2 cellular contexts compared by ENCODE assay signal in the genomic region with DNA sequence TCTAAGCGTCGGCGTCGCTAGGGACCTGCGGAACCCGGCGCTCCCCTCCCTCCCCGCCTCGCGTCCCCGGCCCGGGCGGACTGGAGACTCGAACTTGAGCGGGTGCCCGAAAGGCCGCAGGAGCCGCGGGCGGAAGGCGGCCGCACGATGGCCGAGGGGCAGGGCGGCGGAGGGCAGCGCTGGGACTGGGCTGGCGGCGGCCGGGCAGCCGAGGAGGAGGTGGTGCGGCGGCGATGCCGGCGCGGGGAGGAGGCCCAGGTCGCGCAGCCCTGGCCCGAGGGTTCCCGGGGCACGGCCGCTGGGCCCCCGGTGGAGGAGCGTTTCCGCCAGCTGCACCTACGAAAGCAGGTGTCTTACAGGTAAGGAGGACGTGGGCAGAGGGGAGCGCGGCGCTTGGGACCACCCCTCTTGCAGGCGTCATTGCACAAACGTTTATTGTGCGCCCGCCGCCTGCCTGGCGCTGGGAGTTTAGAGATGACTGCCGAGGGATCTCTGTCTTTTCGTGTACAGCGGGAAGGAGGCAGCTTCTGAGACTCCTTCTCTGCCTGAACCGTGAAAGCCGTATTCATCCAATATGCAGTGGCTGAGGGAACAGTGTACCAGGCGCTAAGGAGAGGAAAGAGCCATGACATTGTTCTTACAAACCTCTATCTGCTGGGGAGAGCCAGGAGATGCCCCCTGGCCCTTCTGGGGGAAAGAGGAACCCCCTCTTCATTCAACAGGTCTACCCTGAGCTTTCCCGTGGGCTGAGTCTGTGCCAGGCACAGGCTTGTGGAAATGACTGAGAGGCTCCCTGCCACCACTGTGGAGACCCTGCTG.
A peak's percentile ranks its signal among the peaks of the same experiment; 100 is the strongest.
TF ChIP-seq lines count a peak whose summit lies in the region.

No MANE protein-coding gene starts in this region.

TF ChIP-seq in IMR-90, 13 proteins besides CTCF, POLR2A, EP300 and RAD21:
- TF ChIP-seq CHD1 (IDR thresholded peaks at IDR 0.05; ENCODE audit: low read depth, low read length) (no peak), BHLHE40 (IDR thresholded peaks at IDR 0.05; ENCODE audit: low read depth, low read length) (no peak), MXI1 (IDR thresholded peaks at IDR 0.05; ENCODE audit: borderline replicate concordance, low read depth, low read length) (no peak), CEBPB (IDR thresholded peaks at IDR 0.05; ENCODE audit: low read depth, low read length) (no peak), SMC3 (IDR thresholded peaks at IDR 0.05; ENCODE audit: low read depth, low read length) (no peak), RCOR1 (IDR thresholded peaks at IDR 0.05; ENCODE audit: insufficient replicate concordance, low read length) (no peak), RFX5 (IDR thresholded peaks at IDR 0.05; ENCODE audit: low read depth, low read length) (no peak), MAZ (IDR thresholded peaks at IDR 0.05; ENCODE audit: borderline replicate concordance, low read depth, low read length) (no peak), NFE2L2 (IDR thresholded peaks at IDR 0.05; ENCODE audit: low read depth, low read length) (no peak), FOS (IDR thresholded peaks at IDR 0.05; ENCODE audit: low read depth, low read length) (no peak), MAFK (IDR thresholded peaks at IDR 0.05; ENCODE audit: low read depth, low read length) (no peak)
- TF ChIP-seq, protein P1, sequence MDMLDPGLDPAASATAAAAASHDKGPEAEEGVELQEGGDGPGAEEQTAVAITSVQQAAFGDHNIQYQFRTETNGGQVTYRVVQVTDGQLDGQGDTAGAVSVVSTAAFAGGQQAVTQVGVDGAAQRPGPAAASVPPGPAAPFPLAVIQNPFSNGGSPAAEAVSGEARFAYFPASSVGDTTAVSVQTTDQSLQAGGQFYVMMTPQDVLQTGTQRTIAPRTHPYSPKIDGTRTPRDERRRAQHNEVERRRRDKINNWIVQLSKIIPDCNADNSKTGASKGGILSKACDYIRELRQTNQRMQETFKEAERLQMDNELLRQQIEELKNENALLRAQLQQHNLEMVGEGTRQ (IDR thresholded peaks at IDR 0.05; ENCODE audit: low read depth, low read length) = no peak
- TF ChIP-seq, protein P2, sequence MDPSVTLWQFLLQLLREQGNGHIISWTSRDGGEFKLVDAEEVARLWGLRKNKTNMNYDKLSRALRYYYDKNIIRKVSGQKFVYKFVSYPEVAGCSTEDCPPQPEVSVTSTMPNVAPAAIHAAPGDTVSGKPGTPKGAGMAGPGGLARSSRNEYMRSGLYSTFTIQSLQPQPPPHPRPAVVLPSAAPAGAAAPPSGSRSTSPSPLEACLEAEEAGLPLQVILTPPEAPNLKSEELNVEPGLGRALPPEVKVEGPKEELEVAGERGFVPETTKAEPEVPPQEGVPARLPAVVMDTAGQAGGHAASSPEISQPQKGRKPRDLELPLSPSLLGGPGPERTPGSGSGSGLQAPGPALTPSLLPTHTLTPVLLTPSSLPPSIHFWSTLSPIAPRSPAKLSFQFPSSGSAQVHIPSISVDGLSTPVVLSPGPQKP (IDR thresholded peaks at IDR 0.05; ENCODE audit: borderline replicate concordance, low read depth, low read length) = no peak

TF ChIP-seq in HepG2, 621 proteins besides CTCF, POLR2A, EP300 and RAD21:
- TF ChIP-seq, protein P3, sequence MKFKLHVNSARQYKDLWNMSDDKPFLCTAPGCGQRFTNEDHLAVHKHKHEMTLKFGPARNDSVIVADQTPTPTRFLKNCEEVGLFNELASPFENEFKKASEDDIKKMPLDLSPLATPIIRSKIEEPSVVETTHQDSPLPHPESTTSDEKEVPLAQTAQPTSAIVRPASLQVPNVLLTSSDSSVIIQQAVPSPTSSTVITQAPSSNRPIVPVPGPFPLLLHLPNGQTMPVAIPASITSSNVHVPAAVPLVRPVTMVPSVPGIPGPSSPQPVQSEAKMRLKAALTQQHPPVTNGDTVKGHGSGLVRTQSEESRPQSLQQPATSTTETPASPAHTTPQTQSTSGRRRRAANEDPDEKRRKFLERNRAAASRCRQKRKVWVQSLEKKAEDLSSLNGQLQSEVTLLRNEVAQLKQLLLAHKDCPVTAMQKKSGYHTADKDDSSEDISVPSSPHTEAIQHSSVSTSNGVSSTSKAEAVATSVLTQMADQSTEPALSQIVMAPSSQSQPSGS (CRISPR knock-in tag; IDR thresholded peaks at IDR 0.05) = no peak
- no peak for TF ChIP-seq ZKSCAN5 (CRISPR knock-in tag; IDR thresholded peaks at IDR 0.05)
- no peak for TF ChIP-seq FLYWCH1 (CRISPR knock-in tag; IDR thresholded peaks at IDR 0.05)
- no peak for TF ChIP-seq CBX2 (IDR thresholded peaks at IDR 0.05; ENCODE audit: low read depth, low read length)
- no peak for TF ChIP-seq CBX2 (CRISPR knock-in tag; IDR thresholded peaks at IDR 0.05; ENCODE audit: low read depth)
- TF ChIP-seq EZH2 (conservative IDR thresholded peaks at IDR 0.05; ENCODE audit: low read depth, low read length) = 0 out of 2 replicates have a peak, but pooled peaks have one; percentile 41
- 0 out of 2 replicates have a peak, but pooled peaks have one; percentile 31 for TF ChIP-seq TMF1 (CRISPR knock-in tag; IDR thresholded peaks at IDR 0.05; ENCODE audit: low read depth)
- TF ChIP-seq KAT7 (CRISPR knock-in tag; IDR thresholded peaks at IDR 0.05; ENCODE audit: borderline replicate concordance) = no peak
- TF ChIP-seq SETDB1 (CRISPR knock-in tag; IDR thresholded peaks at IDR 0.05; ENCODE audit: borderline replicate concordance) = no peak
- TF ChIP-seq RNF2 (conservative IDR thresholded peaks at IDR 0.05; ENCODE audit: low read depth) = no peak
- TF ChIP-seq MTF2 (CRISPR knock-in tag; IDR thresholded peaks at IDR 0.05; ENCODE audit: borderline replicate concordance) = peak; percentile 3; the same call in 1 of the 2 replicates
- peak; percentile 32; the same call in 1 of the 2 replicates for TF ChIP-seq ZNF777 (CRISPR knock-in tag; IDR thresholded peaks at IDR 0.05)
- TF ChIP-seq IRX3 (CRISPR knock-in tag; IDR thresholded peaks at IDR 0.05; ENCODE audit: borderline replicate concordance, low read depth) = 0 out of 2 replicates have a peak, but pooled peaks have one; percentile 40
- TF ChIP-seq NONO (IDR thresholded peaks at IDR 0.05) = no peak
- TF ChIP-seq NONO (CRISPR knock-in tag; conservative IDR thresholded peaks at IDR 0.05) = 0 out of 2 replicates have a peak, but pooled peaks have one; percentile 7
- TF ChIP-seq ZNF563 (CRISPR knock-in tag; IDR thresholded peaks at IDR 0.05) = 0 out of 2 replicates have a peak, but pooled peaks have one; percentile 43
